ENCODE assay signal across 8 cellular contexts in genomic region chr4:25861422-25861926, GRCh38. TPM values are rescaled to one million over a fixed set of nuclear protein-coding genes. Genes with fewer than 3 reads are reported as not detected.
DNase-seq lines count a peak whose midpoint lies in the region; ATAC-seq and TF ChIP-seq lines count a peak whose summit lies in the region.

No MANE protein-coding gene starts in this region.

- ATAC-seq in T-helper 17 cell (no peak), GM19328 (IDR thresholded peaks at IDR 0.05; ENCODE audit: unreplicated experiment) (no peak), GM19452 (IDR thresholded peaks at IDR 0.05; ENCODE audit: unreplicated experiment) (no peak), HG03520 (IDR thresholded peaks at IDR 0.05; ENCODE audit: unreplicated experiment) (no peak)

- H3K4me2 ChIP-seq in fibroblast of lung (ENCODE audit: extremely low read depth, insufficient read depth, low read length) (peak overlapping the region; percentile 55), skeletal muscle satellite cell (ENCODE audit: low read length) (peak overlapping the region; percentile 87)

- DNase-seq in HAP-1 (ENCODE audit: low spot score in 2 of 2) (no peak), T-helper 17 cell (no peak), fibroblast of lung (ENCODE audit: low read depth in 2 of 2) (peak in 1 of 2 donors; percentile 64), SKM-1 (lab: John Stamatoyannopoulos, UW; ENCODE audit: unreplicated experiment) (no peak)

- H3K27me3 Mint-ChIP-seq in T-helper 17 cell, result no peaks in the 10 kb centered on the region

- H3K4me1 ChIP-seq in HAP-1 (peaks cover 22% of the 10 kb centered on the region), fibroblast of lung (ENCODE audit: control insufficient read depth, extremely low read depth, insufficient read depth, low read length) (no peaks in the 10 kb centered on the region), skeletal muscle satellite cell (ENCODE audit: control insufficient read depth, insufficient read depth, low read length) (peaks cover 25% of the 10 kb centered on the region)

- H3K27ac Mint-ChIP-seq in T-helper 17 cell, result peak overlapping the region; percentile 99

- peaks cover 5% of the 10 kb centered on the region for H3K36me3 Mint-ChIP-seq in T-helper 17 cell (ENCODE audit: low read depth)

- peak overlapping the region; percentile 100 for H3K4me3 Mint-ChIP-seq in T-helper 17 cell

- no peak for TF ChIP-seq CTCF in fibroblast of lung (conservative IDR thresholded peaks at IDR 0.05 in 1 of 2, IDR thresholded peaks at IDR 0.05 in 1 of 2; ENCODE audit: low read depth in 1 of 2, low read length in 2 of 2)

- H3K36me3 ChIP-seq in HAP-1 (replicated peaks) (no peaks in the 10 kb centered on the region), fibroblast of lung (ENCODE audit: control insufficient read depth, insufficient read depth, low read length) (no peaks in the 10 kb centered on the region), skeletal muscle satellite cell (ENCODE audit: insufficient read depth, low read length) (no peaks in the 10 kb centered on the region)

- H3K4me3 ChIP-seq in HAP-1 (peak overlapping the region; percentile 51), fibroblast of lung (replicated peaks in 1 of 4; ENCODE audit: control extremely low read depth in 1 of 4, insufficient read depth in 1 of 4, low read depth in 3 of 4, low read length in 4 of 4) (peak overlapping the region; percentile 19 to 82 (median 58)), skeletal muscle satellite cell (ENCODE audit: low read length) (peak overlapping the region; percentile 74)

- no peak overlapping the region for H3K9ac ChIP-seq in fibroblast of lung (ENCODE audit: insufficient read depth, low read length)
- H3K9ac ChIP-seq in skeletal muscle satellite cell (ENCODE audit: low read depth, low read length), result peak overlapping the region; percentile 62

- H2AFZ ChIP-seq in fibroblast of lung (ENCODE audit: low read length), result no peak overlapping the region

- H3K4me1 Mint-ChIP-seq in T-helper 17 cell, result peaks cover 47% of the 10 kb centered on the region

- in situ Hi-C loops in HAP-1 (cut with MboI; ENCODE audit: low sequenced_read_pairs), result no loop called here

- no peaks in the 10 kb centered on the region for H3K9me3 ChIP-seq in HAP-1
- no peaks in the 10 kb centered on the region for H3K9me3 ChIP-seq in T-helper 17 cell (ENCODE audit: control insufficient read depth, low read length, poor library complexity, severe bottlenecking)
- H3K9me3 ChIP-seq in fibroblast of lung (ENCODE audit: control insufficient read depth, insufficient read depth, low read depth, low read length), result no peaks in the 10 kb centered on the region
- no peaks in the 10 kb centered on the region for H3K9me3 ChIP-seq in skeletal muscle satellite cell (replicated peaks; ENCODE audit: low read length)

- no peaks in the 10 kb centered on the region for H3K79me2 ChIP-seq in fibroblast of lung (ENCODE audit: control insufficient read depth, insufficient read depth, low read length)

- no peak overlapping the region for H3K27ac ChIP-seq in fibroblast of lung (ENCODE audit: insufficient read depth, low read length)

- H3K27me3 ChIP-seq in HAP-1 (ENCODE audit: low read depth), result no peaks in the 10 kb centered on the region
- no peaks in the 10 kb centered on the region for H3K27me3 ChIP-seq in fibroblast of lung (ENCODE audit: control insufficient read depth, insufficient read depth, low read length)
- H3K27me3 ChIP-seq in skeletal muscle satellite cell (ENCODE audit: control insufficient read depth, insufficient read depth, low read length), result no peaks in the 10 kb centered on the region

- no peaks in the 10 kb centered on the region for H4K20me1 ChIP-seq in fibroblast of lung (ENCODE audit: control insufficient read depth, extremely low read depth, insufficient read depth, low read length)

RNA-seq across cellular contexts. Expression of gene SEL1L3, which starts 1.3 kb away (rescaled TPM):
- 10 to 100 TPM; 56.5 to 59.0 TPM for total RNA-seq in T-helper 17 cell
- 56.0 and 56.3 TPM in 2 replicates for total RNA-seq in fibroblast of lung
- polyA plus RNA-seq in fibroblast of lung, result 13.2 and 24.1 TPM in 2 replicates
- polyA plus RNA-seq in fibroblast of lung (2012), result 11.1 and 24.5 TPM in 2 replicates
- 5.3 and 28.6 TPM in 2 replicates for polyA minus RNA-seq in fibroblast of lung (ENCODE audit: low replicate concordance)
- 4.4 and 10.9 TPM in 2 replicates for total RNA-seq in skeletal muscle satellite cell (2012; rRNA removed)

RNA-seq across cellular contexts. Expression of gene SMIM20, which starts 52.5 kb away (rescaled TPM):
- total RNA-seq in T-helper 17 cell (10 to 100 TPM; 11.0 to 12.5 TPM), fibroblast of lung (48.7 and 71.4 TPM in 2 replicates)
- 26.2 and 34.9 TPM in 2 replicates for polyA plus RNA-seq in fibroblast of lung
- 34.9 and 37.7 TPM in 2 replicates for polyA plus RNA-seq in fibroblast of lung (2012)
- 0.71 TPM in 1 of 2 replicates, not detected in the other for polyA minus RNA-seq in fibroblast of lung (ENCODE audit: low replicate concordance)
- 24.7 and 24.8 TPM in 2 replicates for total RNA-seq in skeletal muscle satellite cell (2012; rRNA removed)
